In genomic region chr16:89924298-89924924, GRCh38 we compare ENCODE assay signal across 9 cellular contexts. TPM values are rescaled to one million over a fixed set of nuclear protein-coding genes. Genes with fewer than 3 reads are reported as not detected.
DNase-seq lines count a peak whose midpoint lies in the region; ATAC-seq and TF ChIP-seq lines count a peak whose summit lies in the region.
"Had no signal": no experiment of that assay in that cellular context is flagged by ENCODE, and none has a peak within 500 bp of the region (broad histone marks: within the 10 kb centered on the region; RNA-seq: fewer than 3 reads in every experiment).

No MANE protein-coding gene starts in this region.

- TF ChIP-seq CTCF in psoas muscle (IDR thresholded peaks at IDR 0.05): no peak

- peaks cover 6% of the 10 kb centered on the region for H3K4me1 ChIP-seq in psoas muscle

- no peaks in the 10 kb centered on the region for H3K36me3 ChIP-seq in psoas muscle (ENCODE audit: insufficient read depth in 1 of 2, low read depth in 1 of 2)
- H3K36me3 ChIP-seq: thoracic aorta had no signal

- 3 to 7% (median 4%) methylated on average over 12 to 14 of the region's 14 CpGs for WGBS in psoas muscle, 3 donors

- H3K27me3 ChIP-seq in psoas muscle (ENCODE audit: insufficient read depth in 3 of 3, low read length in 2 of 3): peaks cover 0 to 63% (median 38%) of the 10 kb centered on the region in 3 donors

- no peaks in the 10 kb centered on the region for H3K9me3 ChIP-seq in psoas muscle
- H3K9me3 ChIP-seq: thoracic aorta had no signal

- intact Hi-C loops in psoas muscle (cut with DNase I): no loop called here

- no peak overlapping the region for H3K27ac ChIP-seq in psoas muscle
- H3K27ac ChIP-seq: thoracic aorta had no signal

- peak in 4 of 6 experiments; percentile 19 to 36 (median 31) for DNase-seq in stimulated activated naive CD4-positive, alpha-beta T cell (lab: John Stamatoyannopoulos, UW)
- DNase-seq in stimulated activated naive CD4-positive, alpha-beta T cell treated with Interleukin-2 at 50 U/mL for 16 hours (lab: John Stamatoyannopoulos, UW): no peak
- peak; percentile 20 for DNase-seq in NCI-H526 treated with DMSO at 0.1 percent for 48 hours (lab: John Stamatoyannopoulos, UW)
- DNase-seq in anterior cingulate cortex (lab: John Stamatoyannopoulos, UW): peak in 41 of 58 donors; percentile 8 to 70 (median 45)
- peak; percentile 48 for DNase-seq in kidney tubule cell (ENCODE audit: low spot score)
- DNase-seq in epidermal melanocyte (ENCODE audit: insufficient read length, low spot score): no peak
- no peak for DNase-seq in psoas muscle

- H3K4me3 ChIP-seq in psoas muscle: no peak overlapping the region

- ATAC-seq in HG03025 (IDR thresholded peaks at IDR 0.05; ENCODE audit: low FRiP score, unreplicated experiment) (no peak), psoas muscle (no peak)

RNA-seq across cellular contexts. Expression of gene TUBB3, which starts 1.3 kb away (rescaled TPM):
- total RNA-seq in psoas muscle: 1 to 10 TPM in 1 of 4 donors, under 1 TPM in 1, not detected in 2; 0.30 to 1.3 TPM
- polyA plus RNA-seq in psoas muscle: 1 to 10 TPM in 1 of 3 donors, under 1 TPM in 2; 0.17 to 2.4 (median 0.47) TPM

RNA-seq across cellular contexts. Expression of gene MC1R, which starts 5.7 kb away (rescaled TPM):
- 1 to 10 TPM in 1 of 4 donors, under 1 TPM in 3; 0.67 to 1.1 (median 0.88) TPM for total RNA-seq in psoas muscle
- polyA plus RNA-seq in psoas muscle: 1 to 10 TPM in 1 of 3 donors, under 1 TPM in 2; 0.18 to 1.8 (median 0.18) TPM

RNA-seq across cellular contexts. Expression of gene DEF8, which starts 24.1 kb away (rescaled TPM):
- total RNA-seq in psoas muscle: 10 to 100 TPM; 16.2 to 28.5 (median 25.2) TPM
- polyA plus RNA-seq in psoas muscle: 10 to 100 TPM; 22.2 to 38.3 (median 25.5) TPM

RNA-seq across cellular contexts. Expression of gene TCF25, which starts 51.0 kb away (rescaled TPM):
- total RNA-seq in psoas muscle: 10 to 100 TPM; 57.6 to 93.6 (median 89.8) TPM
- 10 to 100 TPM; 46.1 to 54.8 (median 50.7) TPM for polyA plus RNA-seq in psoas muscle

Comparison
In these comparisons a context has a peak if more than half of its experiments do, and no peak if none do; other contexts are left out.
1. DNase-seq: peak in stimulated activated naive CD4-positive, alpha-beta T cell (4 of 6), NCI-H526 treated with DMSO at 0.1 percent for 48 hours (single experiment), anterior cingulate cortex (41 of 58) and kidney tubule cell (single experiment); none in stimulated activated naive CD4-positive, alpha-beta T cell treated with Interleukin-2 at 50 U/mL for 16 hours (single experiment), epidermal melanocyte (single experiment) and psoas muscle (0 of 2).